Comparison of ENCODE assay signal across 27 cellular contexts in the genomic region with DNA sequence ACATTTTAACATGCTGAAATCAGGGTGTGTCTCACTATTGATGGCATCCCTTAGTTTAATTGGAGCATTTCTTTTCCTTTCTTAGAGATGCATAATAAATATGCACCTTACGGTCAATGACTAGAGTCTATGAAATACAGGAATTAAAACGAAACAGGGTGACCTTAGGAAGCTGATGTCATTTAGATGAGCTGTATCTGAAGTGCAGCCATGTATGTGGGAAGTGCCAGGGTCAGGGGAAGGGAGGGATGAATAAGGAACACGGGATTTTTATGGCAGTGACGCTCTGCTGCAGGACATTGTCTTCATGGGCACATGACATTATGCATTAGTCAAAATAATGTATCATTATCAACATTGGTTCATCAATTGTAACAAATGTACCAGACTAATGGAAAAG.
"Had no signal": no experiment of that assay in that cellular context is flagged by ENCODE, and none has a peak within 500 bp of the region (broad histone marks: within the 10 kb centered on the region; RNA-seq: fewer than 3 reads in every experiment).

No MANE protein-coding gene starts in this region.

- H3K27me3 ChIP-seq: brain microvascular endothelial cell, cardiac muscle cell had no signal

- H3K4me3 ChIP-seq: cardiac muscle cell, SK-N-MC had no signal

- H3K36me3 ChIP-seq: cardiac muscle cell had no signal

- FAIRE-seq: TTC549 had no signal

- ATAC-seq: activated T-cell treated with anti-CD3 and anti-CD28 coated beads, Interleukin-2, amount 50 U/mL, for 4 hours; Right ventricle myocardium inferior; T-cell had no signal

- DNase-seq: activated CD4-positive, alpha-beta memory T cell treated with anti-CD3 and anti-CD28 coated beads for 36 hours; activated CD4-positive, alpha-beta T cell treated with anti-CD3 and anti-CD28 coated beads, Interleukin-2, amount 10 ng/mL, durations not matched to agents 7 days and 5 days; activated CD4-positive, CD25-positive, alpha-beta regulatory T cell; activated CD8-positive, alpha-beta memory T cell treated with anti-CD3 and anti-CD28 coated beads for 24 hours; activated gamma-delta T cell treated with Interleukin-2 at 50 U/mL for 16 hours; activated naive CD4-positive, alpha-beta T cell treated with anti-CD3 and anti-CD28 coated beads, Interleukin-2, amount 10 ng/mL, durations not matched to agents 7 days and 5 days; activated naive CD8-positive, alpha-beta T cell treated with anti-CD3 and anti-CD28 coated beads for 36 hours; activated T-cell treated with anti-CD3 and anti-CD28 coated beads, Interleukin-2, amount 50 U/mL, for 4 hours; brain microvascular endothelial cell; Kasumi-1; KBM-7; NCI-H1105 treated with DMSO at 0.1 percent for 48 hours; NCI-H1436 treated with DMSO at 0.1 percent for 48 hours; NCI-H187; NCI-H2081; NCI-H446; NCI-H524; NCI-H82; RPMI8226; T-cell; T-helper 2 cell; T1000 had no signal

- H3K27ac ChIP-seq: brain microvascular endothelial cell, cardiac muscle cell, SK-N-MC, VCaP had no signal
